In genomic region chr1:230896719-230897118, GRCh38 we compare ENCODE assay signal across 16 cellular contexts.
"Had no signal": no experiment of that assay in that cellular context is flagged by ENCODE, and none has a peak within 500 bp of the region (broad histone marks: within the 10 kb centered on the region; RNA-seq: fewer than 3 reads in every experiment).

No MANE protein-coding gene starts in this region.

- H3K4me3 ChIP-seq: hepatocyte, skin epidermis had no signal

- DNase-seq: activated CD4-positive, alpha-beta T cell treated with anti-CD3 and anti-CD28 coated beads, Interleukin-2, amount 50 U/mL, for 48 hours; activated naive CD4-positive, alpha-beta T cell treated with anti-CD3 and anti-CD28 coated beads for 36 hours; naive B cell; posterior cingulate gyrus; retina; stimulated activated CD4-positive, alpha-beta T cell treated with anti-CD3 and anti-CD28 coated beads, Interleukin-15, amount 100 ng/mL, for 24 hours; stimulated activated CD4-positive, alpha-beta T cell treated with anti-CD3 and anti-CD28 coated beads, Interleukin-4, amount 100 ng/mL, for 24 hours; stimulated activated naive CD4-positive, alpha-beta T cell treated with Interleukin-2 at 50 U/mL for 16 hours had no signal

- H3K9me3 ChIP-seq: neutrophil had no signal

- H3K4me3 Mint-ChIP-seq: activated naive CD4-positive, alpha-beta T cell treated with anti-CD3 and anti-CD28 coated beads for 36 hours; activated T-helper 17 cell treated with anti-CD3 and anti-CD28 coated beads, Interleukin-2, amount 50 U/mL, for 72 hours; naive B cell; T-helper 2 cell treated with Interferon-gamma antibody and Interleukin-4, amounts not matched to agents 5 μg/mL and 100 μg/mL, for 36 hours; type B pancreatic cell had no signal

- H3K27me3 Mint-ChIP-seq: type B pancreatic cell had no signal

- ATAC-seq: activated CD4-positive, CD25-positive, alpha-beta regulatory T cell treated with anti-CD3 and anti-CD28 coated beads, Interleukin-2, amount 50 U/mL, for 24 hours; activated T-helper 17 cell treated with anti-CD3 and anti-CD28 coated beads, Interleukin-2, amount 50 U/mL, for 72 hours; esophagus mucosa had no signal

- H3K27ac Mint-ChIP-seq: activated naive CD4-positive, alpha-beta T cell treated with anti-CD3 and anti-CD28 coated beads for 36 hours; activated T-helper 17 cell treated with anti-CD3 and anti-CD28 coated beads, Interleukin-2, amount 50 U/mL, for 72 hours; T-helper 2 cell treated with Interferon-gamma antibody and Interleukin-4, amounts not matched to agents 5 μg/mL and 100 μg/mL, for 36 hours; type B pancreatic cell had no signal

- H3K27me3 ChIP-seq: hepatocyte had no signal

- H3K4me1 Mint-ChIP-seq: activated T-helper 17 cell treated with anti-CD3 and anti-CD28 coated beads, Interleukin-2, amount 50 U/mL, for 72 hours; naive B cell had no signal

- H3K36me3 Mint-ChIP-seq: type B pancreatic cell had no signal

- H3K9me3 Mint-ChIP-seq: activated naive CD4-positive, alpha-beta T cell treated with anti-CD3 and anti-CD28 coated beads for 36 hours; activated T-helper 17 cell treated with anti-CD3 and anti-CD28 coated beads, Interleukin-2, amount 50 U/mL, for 72 hours; T-helper 2 cell treated with Interferon-gamma antibody and Interleukin-4, amounts not matched to agents 5 μg/mL and 100 μg/mL, for 36 hours; type B pancreatic cell had no signal

- H3K27ac ChIP-seq: hepatocyte, neutrophil, skin epidermis had no signal
